ENCODE assay signal across 27 cellular contexts in the genomic region with DNA sequence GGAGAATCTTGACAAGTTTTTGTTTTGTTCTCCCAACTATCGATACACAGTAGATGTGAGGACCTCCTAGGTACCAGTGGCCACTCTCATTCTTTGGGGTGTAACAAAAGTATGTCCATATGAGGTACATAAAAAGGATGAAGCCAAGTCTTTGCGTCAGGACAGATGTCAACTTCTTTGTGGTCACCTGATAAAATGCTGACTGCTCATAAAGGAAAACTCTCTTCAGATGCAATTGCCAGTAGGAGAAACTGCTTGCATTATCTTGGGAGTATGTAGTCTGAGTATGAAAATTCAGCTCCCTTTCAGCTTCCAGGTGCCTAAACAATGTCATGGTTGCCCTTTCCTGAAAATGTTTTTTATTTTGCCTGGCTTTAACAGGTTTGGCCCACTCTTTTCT.
"Had no signal": no experiment of that assay in that cellular context is flagged by ENCODE, and none has a peak within 500 bp of the region (broad histone marks: within the 10 kb centered on the region; RNA-seq: fewer than 3 reads in every experiment).

No MANE protein-coding gene starts in this region.

- FAIRE-seq: islet of Langerhans, kidney had no signal

- H3K27ac ChIP-seq: left lung, lower lobe of right lung, neural progenitor cell, ovary, right atrium auricular region, skin epidermis, stomach, thoracic aorta, tibial artery, uterus had no signal

- H3K4me3 ChIP-seq: left lung, lower lobe of right lung, neural progenitor cell, ovary, right atrium auricular region, skin epidermis, stomach, thoracic aorta, tibial artery, uterus had no signal

- H3K9me3 ChIP-seq: left lung, lower lobe of right lung, ovary, right atrium auricular region, stomach, thoracic aorta, tibial artery, uterus had no signal

- DNase-seq: hypothalamus; immature natural killer cell; kidney; left colon; left lung; lower lobe of right lung; mammary epithelial cell; mesenchymal stem cell; naive B cell; natural killer cell; nephron progenitor cell; ovary; stimulated activated CD4-positive, alpha-beta T cell treated with anti-CD3 and anti-CD28 coated beads, Interleukin-12 subunit alpha, Interleukin-12 subunit beta, amount 100 ng/mL, for 4 hours; stimulated activated CD4-positive, alpha-beta T cell treated with anti-CD3 and anti-CD28 coated beads, Interleukin-15, amount 100 ng/mL, for 24 hours; stimulated activated CD4-positive, alpha-beta T cell treated with anti-CD3 and anti-CD28 coated beads, Interleukin-2, amount 100 ng/mL, for 24 hours; stimulated activated CD4-positive, alpha-beta T cell treated with anti-CD3 and anti-CD28 coated beads, Interleukin-4, amount 100 ng/mL, for 1 hour; stimulated activated naive B cell treated with anti-CD40 and anti-IgM and Interleukin-4, amounts not matched to agents 10 μg/mL and 1 μg/mL and 100 μg/mL, for 72 hours; stimulated activated naive CD8-positive, alpha-beta T cell treated with anti-CD3 and anti-CD28 coated beads, Interleukin-15, Interleukin-2, amounts not matched to agents 100 U/mL and 50 U/mL, for 24 hours; stomach; tibial artery; uterus had no signal

- H3K4me2 ChIP-seq: neural progenitor cell had no signal

- H2AFZ ChIP-seq: neural progenitor cell had no signal

- H3K9ac ChIP-seq: neural progenitor cell had no signal

- ATAC-seq: left colon; natural killer cell; sciatic nerve; stimulated activated naive B cell treated with anti-CD40 and anti-IgM and Interleukin-4, amounts not matched to agents 10 μg/mL and 1 μg/mL and 100 μg/mL, for 72 hours; stimulated activated naive CD8-positive, alpha-beta T cell treated with anti-CD3 and anti-CD28 coated beads, Interleukin-15, Interleukin-2, amounts not matched to agents 100 U/mL and 50 U/mL, for 24 hours had no signal

- H3K27me3 ChIP-seq: left lung, neural progenitor cell, ovary, right atrium auricular region, stomach, tibial artery, uterus had no signal

- H3K4me1 ChIP-seq: left lung, lower lobe of right lung, neural progenitor cell, right atrium auricular region, stomach, tibial artery, uterus had no signal

- H3K36me3 ChIP-seq: left lung, lower lobe of right lung, neural progenitor cell, ovary, right atrium auricular region, stomach, thoracic aorta, tibial artery, uterus had no signal
